39 cellular contexts compared by ENCODE assay signal in genomic region chr1:170153417-170153816, GRCh38. TPM values are rescaled to one million over a fixed set of nuclear protein-coding genes. Genes with fewer than 3 reads are reported as not detected.
"Had no signal": no experiment of that assay in that cellular context is flagged by ENCODE, and none has a peak within 500 bp of the region (broad histone marks: within the 10 kb centered on the region; RNA-seq: fewer than 3 reads in every experiment).

No MANE protein-coding gene starts in this region.

- H3K36me3 ChIP-seq: MG63 had no signal

- DNase-seq: Kasumi-1, MG63, MM.1S, MV-4-11, NCI-H1048, NCI-H1092, NCI-H1092 treated with DMSO at 0.1 percent for 48 hours, NCI-H1105, NCI-H1105 treated with DMSO at 0.1 percent for 48 hours, NCI-H1417, NCI-H1417 treated with DMSO at 0.1 percent for 48 hours, NCI-H1436, NCI-H1436 treated with DMSO at 0.1 percent for 48 hours, NCI-H146, NCI-H1694, NCI-H1694 treated with DMSO at 0.1 percent for 48 hours, NCI-H187, NCI-H187 treated with DMSO at 0.1 percent for 48 hours, NCI-H1930, NCI-H2029, NCI-H2029 treated with DMSO at 0.1 percent for 48 hours, NCI-H2081, NCI-H2081 treated with DMSO at 0.1 percent for 48 hours, NCI-H2107, NCI-H2171, NCI-H2171 treated with DMSO at 0.1 percent for 48 hours, NCI-H2227 treated with DMSO at 0.1 percent for 48 hours, NCI-H226, NCI-H345, NCI-H446, NCI-H446 treated with DMSO at 0.1 percent for 48 hours, NCI-H510A, NCI-H510A treated with DMSO at 0.1 percent for 48 hours, NCI-H524, NCI-H524 treated with DMSO at 0.1 percent for 48 hours, NCI-H526 had no signal

- H3K4me3 ChIP-seq: MG63 had no signal

- H3K9me3 ChIP-seq: MG63 had no signal

RNA-seq across cellular contexts. Expression of gene NTMT2, which starts 7.7 kb away (rescaled TPM):
- total RNA-seq: LHCN-M2, M059J, MCF 10A had no signal
